Comparison of ENCODE assay signal across 4 cellular contexts in the genomic region with DNA sequence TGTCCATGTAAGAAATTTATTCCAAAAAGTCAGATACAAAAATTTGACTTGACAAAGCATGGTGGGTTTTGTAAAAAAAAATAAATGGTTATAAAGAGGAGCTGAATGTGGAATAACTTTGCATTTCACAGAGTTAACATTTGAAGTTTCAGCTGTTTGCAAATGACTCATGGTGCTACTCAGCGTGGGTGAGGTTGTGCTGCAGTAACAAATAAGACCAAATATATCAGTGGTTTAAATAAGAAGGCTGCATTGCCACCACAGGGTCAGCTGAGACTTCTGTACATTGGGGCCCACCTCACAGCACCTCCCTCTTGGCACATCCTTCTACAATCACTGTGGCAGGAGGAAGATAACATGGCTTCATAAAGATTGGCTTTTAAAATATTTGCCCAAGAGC.
"Had no signal": no experiment of that assay in that cellular context is flagged by ENCODE, and none has a peak within 500 bp of the region (broad histone marks: within the 10 kb centered on the region; RNA-seq: fewer than 3 reads in every experiment).

No MANE protein-coding gene starts in this region.

- H3K27ac ChIP-seq: HL-60 had no signal

- DNase-seq: IMR-90, KBM-7, KG1 had no signal
